8 cellular contexts compared by ENCODE assay signal in genomic region chr3:16265455-16265786, GRCh38. TPM values are rescaled to one million over a fixed set of nuclear protein-coding genes. Genes with fewer than 3 reads are reported as not detected.
DNase-seq lines count a peak whose midpoint lies in the region; ATAC-seq, FAIRE-seq and TF ChIP-seq lines count a peak whose summit lies in the region.

No MANE protein-coding gene starts in this region.

- no peak overlapping the region for H4K5ac ChIP-seq in H1 (ENCODE audit: insufficient read length, low read depth, low read length)

- no peak for TF ChIP-seq CTCF in C4-2B (conservative IDR thresholded peaks at IDR 0.05)
- no peak for TF ChIP-seq CTCF in OCI-LY1 (IDR thresholded peaks at IDR 0.05; ENCODE audit: low read length)
- TF ChIP-seq CTCF in H1 (IDR thresholded peaks at IDR 0.05; ENCODE audit: control extremely low read depth in 1 of 3, insufficient read depth in 1 of 3, low read depth in 1 of 3, low read length in 3 of 3): no peak
- TF ChIP-seq CTCF in neural crest cell (conservative IDR thresholded peaks at IDR 0.05): no peak

- no peaks in the 10 kb centered on the region for H3K36me3 Mint-ChIP-seq in neural crest cell (ENCODE audit: low read depth)

- H3K9me3 ChIP-seq in OCI-LY1 (ENCODE audit: low read length) (no peaks in the 10 kb centered on the region), H1 (ENCODE audit: insufficient read depth in 2 of 2, low read depth in 1 of 2, low read length in 1 of 2) (no peaks in the 10 kb centered on the region)

- H3K4me3 ChIP-seq in OCI-LY1 (ENCODE audit: low read depth, low read length, poor library complexity, severe bottlenecking): peak overlapping the region; percentile 89
- H3K4me3 ChIP-seq in H1 (ENCODE audit: extremely low read depth in 1 of 4, insufficient read depth in 2 of 4, low read depth in 3 of 4, low read length in 4 of 4): peak overlapping the region; percentile 87 to 99 (median 94)

- no peaks in the 10 kb centered on the region for H3K27me3 ChIP-seq in OCI-LY1 (ENCODE audit: insufficient read depth, low read length)
- no peaks in the 10 kb centered on the region for H3K27me3 ChIP-seq in H1 (replicated peaks in 1 of 4; ENCODE audit: control insufficient read depth in 3 of 4, extremely low read depth in 1 of 4, insufficient read depth in 3 of 4, low read length in 3 of 4)

- CTCF ChIA-PET in H1 (lab: Charles Lee; ENCODE audit: partially characterized antibody): interaction anchor here (0.6 to 1.5 kb wide), 5 partner anchors 12 to 285 kb away, joined by 3 to 4 read pairs (median 3); no protein-coding TSS in a partner anchor

- H3K36me3 ChIP-seq in OCI-LY1 (ENCODE audit: insufficient read depth, low read length): peaks cover 11% of the 10 kb centered on the region; the same call in 1 of the 2 replicates
- H3K36me3 ChIP-seq in H1 (ENCODE audit: control insufficient read depth in 2 of 4, insufficient read depth in 4 of 4, low read length in 3 of 4): peaks cover 0 to 8% (median 7%) of the 10 kb centered on the region in 4 experiments; a peak in 5 of 8 replicates

- H3K79me2 ChIP-seq in OCI-LY1 (ENCODE audit: insufficient read depth, low read length) (peaks cover 23% of the 10 kb centered on the region), H1 (ENCODE audit: control insufficient read depth in 1 of 2, insufficient read depth in 2 of 2, low read length in 2 of 2) (peaks cover 16 to 77% of the 10 kb centered on the region in 2 experiments)

- H2BK5ac ChIP-seq in H1 (ENCODE audit: low read depth, low read length): peak overlapping the region; percentile 89

- H3K9ac ChIP-seq in OCI-LY1 (ENCODE audit: low read length) (peak overlapping the region; percentile 81), H1 (replicated peaks in 1 of 4; ENCODE audit: extremely low read depth in 1 of 4, low read depth in 3 of 4, low read length in 3 of 4) (peak overlapping the region; percentile 80 to 97 (median 94))

- H3K18ac ChIP-seq in H1 (ENCODE audit: extremely low read depth, low read length): peak overlapping the region; percentile 88; the same call in 1 of the 2 replicates

- H4K8ac ChIP-seq in H1 (ENCODE audit: extremely low read depth, insufficient read depth, low read length): peak overlapping the region; percentile 97; the same call in 1 of the 2 replicates

- H3K4me3 Mint-ChIP-seq in neural crest cell: peak overlapping the region; percentile 99

- POLR2A ChIA-PET in H1 (lab: Charles Lee; ENCODE audit: partially characterized antibody): interaction anchor here (0.9 to 2.4 kb wide), 8 partner anchors 9 to 439 kb away, joined by 3 to 10 read pairs (median 4); no protein-coding TSS in a partner anchor

- no peak overlapping the region for H3K56ac ChIP-seq in H1 (replicated peaks; ENCODE audit: insufficient read length, low read depth, low read length)

- H3K14ac ChIP-seq in H1 (ENCODE audit: insufficient read length): no peak overlapping the region

- peak overlapping the region; percentile 81 for H3K4me2 ChIP-seq in OCI-LY1 (ENCODE audit: low read length)
- H3K4me2 ChIP-seq in H1 (ENCODE audit: insufficient read depth in 1 of 2, low read depth in 2 of 2, low read length in 2 of 2): peak overlapping the region; percentile 79 to 99

- no peak for FAIRE-seq in H1 (lab: Jason Lieb, UNC)
- FAIRE-seq in frontal cortex (lab: Jason Lieb, UNC): no peak

- TF ChIP-seq RAD21 in H1 (IDR thresholded peaks at IDR 0.05 in 1 of 2, conservative IDR thresholded peaks at IDR 0.05 in 1 of 2; ENCODE audit: low read depth in 2 of 2, low read length in 2 of 2): no peak

- H3K27me3 Mint-ChIP-seq in neural crest cell (ENCODE audit: low read depth): no peaks in the 10 kb centered on the region

- H3K4me1 ChIP-seq in OCI-LY1 (ENCODE audit: insufficient read depth, low read length, severe bottlenecking) (peaks cover 41% of the 10 kb centered on the region), H1 (replicated peaks in 1 of 4; ENCODE audit: control insufficient read depth in 3 of 4, insufficient read depth in 4 of 4, low read length in 3 of 4) (peaks cover 0 to 8% (median 1%) of the 10 kb centered on the region in 4 experiments; a peak in 4 of 7 replicates)

- H2AFZ ChIP-seq in OCI-LY1 (ENCODE audit: low read length) (no peak overlapping the region), H1 (ENCODE audit: low read length) (peak overlapping the region; percentile 85; the same call in 1 of the 2 replicates)

- H3K4me1 Mint-ChIP-seq in neural crest cell: peaks cover 24% of the 10 kb centered on the region

- H2BK120ac ChIP-seq in H1 (replicated peaks; ENCODE audit: low read depth, low read length): no peak overlapping the region

- peak overlapping the region; percentile 98 for H3K27ac Mint-ChIP-seq in neural crest cell (ENCODE audit: unreplicated experiment)

- peak overlapping the region; percentile 89 for H3K27ac ChIP-seq in C4-2B
- peak overlapping the region; percentile 6 for H3K27ac ChIP-seq in OCI-LY1 (ENCODE audit: low read depth, low read length, poor library complexity, severe bottlenecking)
- peak overlapping the region; percentile 96 for H3K27ac ChIP-seq in H1 (ENCODE audit: low read depth, low read length)

- no peaks in the 10 kb centered on the region for H3F3A ChIP-seq in OCI-LY1 (ENCODE audit: insufficient read depth, low read length)

- H2BK12ac ChIP-seq in H1 (ENCODE audit: low read depth, low read length): peak overlapping the region; percentile 40; the same call in 1 of the 2 replicates

- no peak overlapping the region for H2AK5ac ChIP-seq in H1 (ENCODE audit: low read depth, low read length)

- WGBS in H1 (ENCODE audit: extremely low coverage in 1 of 2, insufficient coverage in 1 of 2, insufficient read length in 1 of 2, insufficient replicate concordance in 2 of 2, low coverage in 1 of 2, low lambda C conversion rate in 2 of 2, missing lambda C conversion rate in 1 of 2), 2 experiments: 2% methylated on average over 6 of the region's 6 CpGs; no CpG with 5 or more reads in 1 of the 2 experiments

- H3K4ac ChIP-seq in H1 (replicated peaks; ENCODE audit: insufficient read length, low read depth, low read length): peak overlapping the region; percentile 55

- no peak for TF ChIP-seq EP300 in H1 (IDR thresholded peaks at IDR 0.05; ENCODE audit: borderline replicate concordance in 1 of 2, low read depth in 2 of 2, low read length in 2 of 2)

- H4K20me1 ChIP-seq in OCI-LY1 (ENCODE audit: insufficient read depth, low read length) (no peaks in the 10 kb centered on the region), H1 (replicated peaks in 1 of 2; ENCODE audit: control insufficient read depth in 1 of 2, insufficient read depth in 2 of 2, low read length in 2 of 2) (peaks cover 3 to 4% of the 10 kb centered on the region in 2 experiments)

- DNase-seq in H1 (ENCODE audit: low read depth in 1 of 2, low spot score in 2 of 2) (no peak), neural crest cell (ENCODE audit: low read depth, low spot score) (no peak), ureter (ENCODE audit: low spot score) (no peak), frontal cortex (ENCODE audit: low spot score in 2 of 2) (no peak), A172 (ENCODE audit: low spot score) (no peak)

- no peak for ATAC-seq in HG03159 (IDR thresholded peaks at IDR 0.05; ENCODE audit: unreplicated experiment)

- H3K9me2 ChIP-seq in OCI-LY1 (ENCODE audit: low read depth, low read length): no peaks in the 10 kb centered on the region

- H4K91ac ChIP-seq in H1 (replicated peaks; ENCODE audit: insufficient read length, low read length): peak overlapping the region; percentile 48

- TF ChIP-seq POLR2A in H1 (IDR thresholded peaks at IDR 0.05; ENCODE audit: control extremely low read depth in 1 of 2, low read depth in 2 of 2, low read length in 2 of 2): no peak; a peak in 1 of 3 replicates

- peaks cover 11% of the 10 kb centered on the region for H3K79me1 ChIP-seq in H1 (ENCODE audit: low read depth, low read length)

- H2BK20ac ChIP-seq in H1 (ENCODE audit: low read length): no peak overlapping the region

- peaks cover 6% of the 10 kb centered on the region for H3K23me2 ChIP-seq in H1 (ENCODE audit: low read depth, low read length)

- no peaks in the 10 kb centered on the region for H3K9me3 Mint-ChIP-seq in neural crest cell

- no peak overlapping the region for H2BK15ac ChIP-seq in H1 (ENCODE audit: low read length)

- H3K23ac ChIP-seq in H1 (ENCODE audit: insufficient read length): no peak overlapping the region

TF ChIP-seq in H1, 55 proteins besides CTCF, POLR2A, EP300 and RAD21:
- TF ChIP-seq GABPA (IDR thresholded peaks at IDR 0.05; ENCODE audit: borderline replicate concordance, insufficient read depth, low read length): no peak
- TF ChIP-seq POLR2AphosphoS5 (IDR thresholded peaks at IDR 0.05; ENCODE audit: low read depth, low read length): peak; percentile 15; the same call in 1 of the 2 replicates
- no peak for TF ChIP-seq PHF8 (conservative IDR thresholded peaks at IDR 0.05; ENCODE audit: low read depth, low read length)

RNA-seq across cellular contexts. Expression of gene OXNAD1, which starts 0.4 kb away (rescaled TPM):
- 24.8 and 25.2 TPM in 2 replicates for total RNA-seq in H1 (2021; fragmentation: NEBNext Ultra II Directional; extraction: Animal tissue kit (Norgen Biotek cat#: 25700))
- polyA plus RNA-seq in H1 (2011; rRNA removed): 14.6 and 14.9 TPM in 2 replicates
- 19.9 TPM for polyA plus RNA-seq in H1 (2011; cell fraction: cytosol; rRNA removed)
- 17.0 TPM for polyA plus RNA-seq in H1 (2011; cell fraction: nucleus; rRNA removed)
- polyA plus RNA-seq in H1 (2012, experiment 1 of 2): 16.0 to 21.4 TPM (median 18.1 TPM) in 4 replicates
- polyA plus RNA-seq in H1 (2012, experiment 2 of 2): 3.8 TPM
- polyA plus RNA-seq in H1 (2013, experiment 1 of 2): 12.7 TPM
- polyA plus RNA-seq in H1 (2013, experiment 2 of 2): 13.0 TPM
- 38.5 and 46.6 TPM in 2 replicates for polyA minus RNA-seq in H1 (2011; rRNA and poly(A)+ RNA removed)
- 13.4 TPM for polyA minus RNA-seq in H1 (2011; cell fraction: cytosol; rRNA and poly(A)+ RNA removed)
- 87.5 TPM for polyA minus RNA-seq in H1 (2011; cell fraction: nucleus; rRNA and poly(A)+ RNA removed)
- total RNA-seq in neural crest cell: 17.0 and 17.4 TPM in 2 replicates
- 22.3 TPM for total RNA-seq in ureter
- total RNA-seq in frontal cortex: 15.5 TPM
- total RNA-seq in A172 (2014; rRNA removed; shearing (Covaris generic)): 17.5 and 18.7 TPM in 2 replicates

RNA-seq across cellular contexts. Expression of gene DPH3, which starts 0.7 kb away (rescaled TPM):
- 33.0 and 40.1 TPM in 2 replicates for total RNA-seq in H1 (2021; fragmentation: NEBNext Ultra II Directional; extraction: Animal tissue kit (Norgen Biotek cat#: 25700))
- 5.8 and 9.8 TPM in 2 replicates for polyA plus RNA-seq in H1 (2011; rRNA removed)
- 9.7 TPM for polyA plus RNA-seq in H1 (2011; cell fraction: cytosol; rRNA removed)
- 4.7 TPM for polyA plus RNA-seq in H1 (2011; cell fraction: nucleus; rRNA removed)
- 14.1 to 27.3 TPM (median 15.1 TPM) in 4 replicates for polyA plus RNA-seq in H1 (2012, experiment 1 of 2)
- polyA plus RNA-seq in H1 (2012, experiment 2 of 2): 11.6 TPM
- polyA plus RNA-seq in H1 (2013, experiment 1 of 2): 15.9 TPM
- 16.5 TPM for polyA plus RNA-seq in H1 (2013, experiment 2 of 2)
- polyA minus RNA-seq in H1 (2011; rRNA and poly(A)+ RNA removed): 9.4 and 14.0 TPM in 2 replicates
- polyA minus RNA-seq in H1 (2011; cell fraction: cytosol; rRNA and poly(A)+ RNA removed): 8.0 TPM
- 9.2 TPM for polyA minus RNA-seq in H1 (2011; cell fraction: nucleus; rRNA and poly(A)+ RNA removed)
- total RNA-seq in neural crest cell: 31.9 and 32.1 TPM in 2 replicates
- 16.6 TPM for total RNA-seq in ureter
- 20.4 TPM for total RNA-seq in frontal cortex
- total RNA-seq in A172 (2014; rRNA removed; shearing (Covaris generic)): 21.3 and 23.5 TPM in 2 replicates

Comparison
In these comparisons a context has a peak if more than half of its experiments do, and no peak if none do; other contexts are left out.
1. H3K27ac ChIP-seq: peak in every context shown above with its lines; median percentile 96 in H1; 89 in C4-2B; 6 in OCI-LY1.